ENCODE assay signal across 2 cellular contexts in the genomic region with DNA sequence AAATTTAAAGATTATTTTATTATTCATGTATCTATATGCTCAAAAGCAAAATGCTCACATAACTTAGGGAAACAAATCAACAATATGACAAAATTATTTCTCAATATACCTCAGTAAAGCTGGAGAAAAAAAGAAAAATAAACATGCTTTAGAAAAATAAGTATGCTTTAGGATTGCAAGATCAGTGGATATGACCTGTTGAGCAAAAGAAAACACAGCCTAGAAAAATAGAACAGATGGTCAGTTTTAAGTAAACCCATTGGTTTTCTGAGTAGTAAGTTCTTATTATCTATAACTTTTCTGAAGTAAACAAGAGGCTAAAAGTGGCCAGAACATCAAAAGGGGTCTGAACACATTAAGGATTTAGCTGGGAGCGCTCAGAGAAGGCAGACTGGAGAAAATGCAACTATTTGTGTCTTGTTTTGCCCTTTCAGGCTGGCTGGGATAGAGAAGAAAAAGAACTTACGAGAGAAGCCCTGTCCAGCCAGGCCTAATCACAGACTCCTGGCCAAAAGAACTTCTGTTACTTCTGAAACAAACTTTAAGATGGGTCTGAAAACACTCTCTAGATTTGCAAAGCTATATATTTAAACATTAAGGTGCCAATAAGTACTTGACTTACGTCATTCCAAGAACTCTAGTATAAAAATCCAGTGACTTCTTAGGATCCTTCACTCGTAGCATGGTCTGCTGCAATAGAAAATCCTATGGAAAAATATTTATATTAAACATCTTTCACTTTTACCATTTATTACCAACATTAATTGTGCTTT.
TF ChIP-seq lines count a peak whose summit lies in the region.

No MANE protein-coding gene starts in this region.

TF ChIP-seq in GM23338, 12 proteins besides CTCF, POLR2A, EP300 and RAD21:
- TF ChIP-seq NANOG (IDR thresholded peaks at IDR 0.05; ENCODE audit: borderline replicate concordance) (no peak), STAT1 (IDR thresholded peaks at IDR 0.05; ENCODE audit: unreplicated experiment) (no peak), POLR2AphosphoS5 (IDR thresholded peaks at IDR 0.05; ENCODE audit: low read depth) (no peak), EZH2 (IDR thresholded peaks at IDR 0.05; ENCODE audit: low read depth, unreplicated experiment) (no peak), ZNF331 (CRISPR knock-in tag; IDR thresholded peaks at IDR 0.05; ENCODE audit: low read depth) (no peak), CREB1 (CRISPR knock-in tag; IDR thresholded peaks at IDR 0.05; ENCODE audit: low read depth) (no peak), JUNB (IDR thresholded peaks at IDR 0.05; ENCODE audit: unreplicated experiment) (no peak)
- TF ChIP-seq, protein P1, sequence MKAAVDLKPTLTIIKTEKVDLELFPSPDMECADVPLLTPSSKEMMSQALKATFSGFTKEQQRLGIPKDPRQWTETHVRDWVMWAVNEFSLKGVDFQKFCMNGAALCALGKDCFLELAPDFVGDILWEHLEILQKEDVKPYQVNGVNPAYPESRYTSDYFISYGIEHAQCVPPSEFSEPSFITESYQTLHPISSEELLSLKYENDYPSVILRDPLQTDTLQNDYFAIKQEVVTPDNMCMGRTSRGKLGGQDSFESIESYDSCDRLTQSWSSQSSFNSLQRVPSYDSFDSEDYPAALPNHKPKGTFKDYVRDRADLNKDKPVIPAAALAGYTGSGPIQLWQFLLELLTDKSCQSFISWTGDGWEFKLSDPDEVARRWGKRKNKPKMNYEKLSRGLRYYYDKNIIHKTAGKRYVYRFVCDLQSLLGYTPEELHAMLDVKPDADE (IDR thresholded peaks at IDR 0.05): no peak
- TF ChIP-seq, protein P2, sequence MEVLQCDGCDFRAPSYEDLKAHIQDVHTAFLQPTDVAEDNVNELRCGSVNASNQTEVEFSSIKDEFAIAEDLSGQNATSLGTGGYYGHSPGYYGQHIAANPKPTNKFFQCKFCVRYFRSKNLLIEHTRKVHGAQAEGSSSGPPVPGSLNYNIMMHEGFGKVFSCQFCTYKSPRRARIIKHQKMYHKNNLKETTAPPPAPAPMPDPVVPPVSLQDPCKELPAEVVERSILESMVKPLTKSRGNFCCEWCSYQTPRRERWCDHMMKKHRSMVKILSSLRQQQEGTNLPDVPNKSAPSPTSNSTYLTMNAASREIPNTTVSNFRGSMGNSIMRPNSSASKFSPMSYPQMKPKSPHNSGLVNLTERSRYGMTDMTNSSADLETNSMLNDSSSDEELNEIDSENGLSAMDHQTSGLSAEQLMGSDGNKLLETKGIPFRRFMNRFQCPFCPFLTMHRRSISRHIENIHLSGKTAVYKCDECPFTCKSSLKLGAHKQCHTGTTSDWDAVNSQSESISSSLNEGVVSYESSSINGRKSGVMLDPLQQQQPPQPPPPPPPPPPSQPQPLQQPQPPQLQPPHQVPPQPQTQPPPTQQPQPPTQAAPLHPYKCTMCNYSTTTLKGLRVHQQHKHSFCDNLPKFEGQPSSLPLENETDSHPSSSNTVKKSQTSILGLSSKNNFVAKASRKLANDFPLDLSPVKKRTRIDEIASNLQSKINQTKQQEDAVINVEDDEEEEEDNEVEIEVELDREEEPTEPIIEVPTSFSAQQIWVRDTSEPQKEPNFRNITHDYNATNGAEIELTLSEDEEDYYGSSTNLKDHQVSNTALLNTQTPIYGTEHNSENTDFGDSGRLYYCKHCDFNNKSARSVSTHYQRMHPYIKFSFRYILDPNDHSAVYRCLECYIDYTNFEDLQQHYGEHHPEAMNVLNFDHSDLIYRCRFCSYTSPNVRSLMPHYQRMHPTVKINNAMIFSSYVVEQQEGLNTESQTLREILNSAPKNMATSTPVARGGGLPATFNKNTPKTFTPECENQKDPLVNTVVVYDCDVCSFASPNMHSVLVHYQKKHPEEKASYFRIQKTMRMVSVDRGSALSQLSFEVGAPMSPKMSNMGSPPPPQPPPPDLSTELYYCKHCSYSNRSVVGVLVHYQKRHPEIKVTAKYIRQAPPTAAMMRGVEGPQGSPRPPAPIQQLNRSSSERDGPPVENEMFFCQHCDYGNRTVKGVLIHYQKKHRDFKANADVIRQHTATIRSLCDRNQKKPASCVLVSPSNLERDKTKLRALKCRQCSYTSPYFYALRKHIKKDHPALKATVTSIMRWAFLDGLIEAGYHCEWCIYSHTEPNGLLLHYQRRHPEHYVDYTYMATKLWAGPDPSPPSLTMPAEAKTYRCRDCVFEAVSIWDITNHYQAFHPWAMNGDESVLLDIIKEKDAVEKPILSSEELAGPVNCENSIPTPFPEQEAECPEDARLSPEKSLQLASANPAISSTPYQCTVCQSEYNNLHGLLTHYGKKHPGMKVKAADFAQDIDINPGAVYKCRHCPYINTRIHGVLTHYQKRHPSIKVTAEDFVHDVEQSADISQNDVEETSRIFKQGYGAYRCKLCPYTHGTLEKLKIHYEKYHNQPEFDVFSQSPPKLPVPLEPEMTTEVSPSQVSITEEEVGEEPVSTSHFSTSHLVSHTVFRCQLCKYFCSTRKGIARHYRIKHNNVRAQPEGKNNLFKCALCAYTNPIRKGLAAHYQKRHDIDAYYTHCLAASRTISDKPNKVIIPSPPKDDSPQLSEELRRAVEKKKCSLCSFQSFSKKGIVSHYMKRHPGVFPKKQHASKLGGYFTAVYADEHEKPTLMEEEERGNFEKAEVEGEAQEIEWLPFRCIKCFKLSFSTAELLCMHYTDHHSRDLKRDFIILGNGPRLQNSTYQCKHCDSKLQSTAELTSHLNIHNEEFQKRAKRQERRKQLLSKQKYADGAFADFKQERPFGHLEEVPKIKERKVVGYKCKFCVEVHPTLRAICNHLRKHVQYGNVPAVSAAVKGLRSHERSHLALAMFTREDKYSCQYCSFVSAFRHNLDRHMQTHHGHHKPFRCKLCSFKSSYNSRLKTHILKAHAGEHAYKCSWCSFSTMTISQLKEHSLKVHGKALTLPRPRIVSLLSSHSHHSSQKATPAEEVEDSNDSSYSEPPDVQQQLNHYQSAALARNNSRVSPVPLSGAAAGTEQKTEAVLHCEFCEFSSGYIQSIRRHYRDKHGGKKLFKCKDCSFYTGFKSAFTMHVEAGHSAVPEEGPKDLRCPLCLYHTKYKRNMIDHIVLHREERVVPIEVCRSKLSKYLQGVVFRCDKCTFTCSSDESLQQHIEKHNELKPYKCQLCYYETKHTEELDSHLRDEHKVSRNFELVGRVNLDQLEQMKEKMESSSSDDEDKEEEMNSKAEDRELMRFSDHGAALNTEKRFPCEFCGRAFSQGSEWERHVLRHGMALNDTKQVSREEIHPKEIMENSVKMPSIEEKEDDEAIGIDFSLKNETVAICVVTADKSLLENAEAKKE (CRISPR knock-in tag; IDR thresholded peaks at IDR 0.05): no peak

TF ChIP-seq in HepG2, 621 proteins besides CTCF, POLR2A, EP300 and RAD21:
- TF ChIP-seq CCAR2 (optimal IDR thresholded peaks at IDR 0.05; ENCODE audit: low read depth, low read length) (peak; percentile 36), ZNF317 (CRISPR knock-in tag; IDR thresholded peaks at IDR 0.05) (no peak)
